ENCODE assay signal across 24 cellular contexts in genomic region chr7:127680983-127681382, GRCh38.
"Had no signal": no experiment of that assay in that cellular context is flagged by ENCODE, and none has a peak within 500 bp of the region (broad histone marks: within the 10 kb centered on the region; RNA-seq: fewer than 3 reads in every experiment).

No MANE protein-coding gene starts in this region.

- H3K9ac ChIP-seq: KMS-11 had no signal

- H3K4me2 ChIP-seq: KMS-11 had no signal

- H3K4me3 ChIP-seq: K562, SJSA1, SK-N-MC had no signal

- H3K27ac Mint-ChIP-seq: IgD-negative memory B cell had no signal

- H3K27me3 ChIP-seq: SJSA1 had no signal

- ATAC-seq: K562 had no signal

- H3K27ac ChIP-seq: KMS-11, SJSA1, SK-N-MC had no signal

- H3K27me3 Mint-ChIP-seq: IgD-negative memory B cell had no signal

- DNase-seq: Kasumi-1, MV-4-11, NCI-H1048, NCI-H1105 treated with DMSO at 0.1 percent for 48 hours, NCI-H1417 treated with DMSO at 0.1 percent for 48 hours, NCI-H146, NCI-H1694 treated with DMSO at 0.1 percent for 48 hours, NCI-H1930, NCI-H2081 treated with DMSO at 0.1 percent for 48 hours, NCI-H2171, NCI-H226, NCI-H446, NCI-H510A, NCI-H524 treated with DMSO at 0.1 percent for 48 hours, NCI-H69, NCI-H774, Right ventricle myocardium superior, RPMI8226, SIG-M5 had no signal
